In genomic region chr17:44733753-44734152, GRCh38 we compare ENCODE assay signal across 2 cellular contexts.
TF ChIP-seq lines count a peak whose summit lies in the region.

No MANE protein-coding gene starts in this region.

TF ChIP-seq in Ishikawa, 13 proteins besides CTCF, POLR2A, EP300 and RAD21:
- no peak for TF ChIP-seq USF1 (IDR thresholded peaks at IDR 0.05)
- no peak for TF ChIP-seq TAF1 (IDR thresholded peaks at IDR 0.05; ENCODE audit: low read depth)
- TF ChIP-seq FOXM1 (IDR thresholded peaks at IDR 0.05; ENCODE audit: borderline replicate concordance, low read depth): no peak
- TF ChIP-seq REST (IDR thresholded peaks at IDR 0.05; ENCODE audit: low read depth): no peak
- no peak for TF ChIP-seq YY1 (IDR thresholded peaks at IDR 0.05; ENCODE audit: low read depth)
- TF ChIP-seq TEAD4 (IDR thresholded peaks at IDR 0.05): no peak
- TF ChIP-seq ZBTB7A (IDR thresholded peaks at IDR 0.05; ENCODE audit: low read depth): no peak
- TF ChIP-seq TCF12 (IDR thresholded peaks at IDR 0.05; ENCODE audit: low read depth): no peak
TF ChIP-seq in Ishikawa: peak in this region for 0.

TF ChIP-seq in K562, 482 proteins besides CTCF, POLR2A, EP300 and RAD21 (continued from another document):
- TF ChIP-seq ZBTB33 (CRISPR knock-in tag; IDR thresholded peaks at IDR 0.05) (0 out of 2 replicates have a peak, but pooled peaks have one; percentile 13), TARDBP (IDR thresholded peaks at IDR 0.05) (no peak), KAT2B (IDR thresholded peaks at IDR 0.05; ENCODE audit: low read depth, low read length) (no peak), ZBTB34 (CRISPR knock-in tag; IDR thresholded peaks at IDR 0.05) (no peak), ZNF586 (CRISPR knock-in tag; conservative IDR thresholded peaks at IDR 0.05) (no peak), CBFB (CRISPR knock-in tag; IDR thresholded peaks at IDR 0.05) (no peak), STAG1 (CRISPR knock-in tag; IDR thresholded peaks at IDR 0.05; ENCODE audit: borderline replicate concordance) (peak; percentile 28; the same call in 1 of the 2 replicates), FOXA1 (IDR thresholded peaks at IDR 0.05; ENCODE audit: borderline replicate concordance) (no peak)
